In the genomic region with DNA sequence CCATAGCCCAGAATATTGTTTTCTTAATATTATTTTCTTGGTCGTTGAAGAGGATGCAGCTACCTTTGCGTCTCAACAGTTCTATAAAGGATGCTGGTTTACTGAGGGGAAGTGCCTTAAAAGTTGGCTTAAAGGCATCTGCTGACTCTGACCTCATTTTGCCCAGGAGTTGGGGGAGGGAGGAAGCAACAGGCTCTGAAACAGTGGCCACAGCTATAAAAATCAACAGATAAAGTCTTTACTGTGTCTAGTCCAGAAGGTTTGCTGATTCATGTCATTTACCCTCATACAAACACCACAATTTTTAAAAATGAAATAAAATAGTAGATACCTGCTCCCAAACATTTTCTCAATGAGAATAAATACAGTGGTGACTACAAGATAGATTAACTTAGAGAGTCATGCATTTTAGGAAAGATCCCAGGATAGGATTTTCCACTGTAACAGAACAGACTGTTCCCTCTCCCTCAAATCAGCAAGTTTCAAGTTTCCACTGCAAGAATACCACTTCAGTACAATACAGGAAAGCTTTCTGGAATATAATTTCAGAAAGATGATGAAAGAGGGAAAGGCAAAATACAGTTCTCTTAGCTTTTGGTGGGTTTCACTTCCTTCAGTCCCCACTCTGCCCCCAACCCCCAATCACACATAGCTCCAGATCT, we compare ENCODE assay signal across 13 cellular contexts. TPM values are rescaled to one million over a fixed set of nuclear protein-coding genes. Genes with fewer than 3 reads are reported as not detected.
A peak's percentile ranks its signal among the peaks of the same experiment; 100 is the strongest.
DNase-seq lines count a peak whose midpoint lies in the region; ATAC-seq and TF ChIP-seq lines count a peak whose summit lies in the region.
"Had no signal": no experiment of that assay in that cellular context is flagged by ENCODE, and none has a peak within 500 bp of the region (broad histone marks: within the 10 kb centered on the region; RNA-seq: fewer than 3 reads in every experiment).

No MANE protein-coding gene starts in this region.

- peaks cover 8% of the 10 kb centered on the region for H3F3A ChIP-seq in PC-9 (ENCODE audit: insufficient read depth, low read depth)

- H3K27ac ChIP-seq in PC-9 = 0 out of 2 replicates have a peak overlapping the region, but pooled peaks have one; percentile 12
- peak overlapping the region; percentile 80 to 85 (median 84) for H3K27ac ChIP-seq in esophagus muscularis mucosa (replicated peaks in 1 of 4)
- H3K27ac ChIP-seq: upper lobe of left lung had no signal

- intact Hi-C loops in PC-9 (cut with micrococcal nuclease; ENCODE audit: unreplicated experiment) (no loop called here), esophagus muscularis mucosa (cut with DNase I) (no loop called here), lower leg skin (cut with DNase I; ENCODE audit: low total_unique reads) (no loop called here)

- peaks cover 8% of the 10 kb centered on the region for H3K4me1 ChIP-seq in PC-9 (replicated peaks; ENCODE audit: insufficient read depth)
- H3K4me1 ChIP-seq in esophagus muscularis mucosa = peaks cover 3 to 17% (median 14%) of the 10 kb centered on the region in 4 donors
- no peaks in the 10 kb centered on the region for H3K4me1 ChIP-seq in skeletal muscle satellite cell (ENCODE audit: control insufficient read depth, insufficient read depth, low read length)
- H3K4me1 ChIP-seq: upper lobe of left lung had no signal

- WGBS in esophagus muscularis mucosa = 47% methylated on average over 2 of the region's 2 CpGs
- 54 to 60% methylated on average over 2 of the region's 2 CpGs for WGBS in lower leg skin, 2 donors

- BruUV-seq in PC-9 (replicated peaks; lab: Mats Ljungman, UMichigan) = no TSS peak

- no peaks in the 10 kb centered on the region for H3K9me2 ChIP-seq in PC-9 (ENCODE audit: insufficient read depth)

- no peaks in the 10 kb centered on the region for H3K9me3 ChIP-seq in PC-9 (ENCODE audit: insufficient read depth, low read depth)
- H3K9me3 ChIP-seq in esophagus muscularis mucosa = no peaks in the 10 kb centered on the region
- no peaks in the 10 kb centered on the region for H3K9me3 ChIP-seq in skeletal muscle satellite cell (replicated peaks; ENCODE audit: low read length)
- H3K9me3 ChIP-seq: upper lobe of left lung had no signal

- POLR2A ChIA-PET in PC-9 (lab: Charles Lee; ENCODE audit: unreplicated experiment) = no interaction called here

- TF ChIP-seq EP300 in esophagus muscularis mucosa (IDR thresholded peaks at IDR 0.05) = no peak

- peak overlapping the region; percentile 70 for H3K9ac ChIP-seq in skeletal muscle satellite cell (ENCODE audit: low read depth, low read length)

- H3K36me3 ChIP-seq in PC-9 (ENCODE audit: low read depth) (no peaks in the 10 kb centered on the region), esophagus muscularis mucosa (no peaks in the 10 kb centered on the region), skeletal muscle satellite cell (ENCODE audit: insufficient read depth, low read length) (no peaks in the 10 kb centered on the region)
- H3K36me3 ChIP-seq: upper lobe of left lung had no signal

- no peak for ATAC-seq in HG02885 (IDR thresholded peaks at IDR 0.05; ENCODE audit: poor library complexity, unreplicated experiment)
- no peak for ATAC-seq in GM21717 (IDR thresholded peaks at IDR 0.05; ENCODE audit: unreplicated experiment)

- CTCF ChIA-PET in PC-9 (lab: Charles Lee) = no interaction called here

- H3K4me3 ChIP-seq in PC-9 (peak overlapping the region; percentile 77; the same call in 1 of the 2 replicates), esophagus muscularis mucosa (peak overlapping the region in 1 of 4 donors; percentile 59), skeletal muscle satellite cell (ENCODE audit: low read length) (peak overlapping the region; percentile 67), lower leg skin (ENCODE audit: low read depth, poor library complexity, severe bottlenecking) (no peak overlapping the region)

- H3K27me3 ChIP-seq in PC-9 (ENCODE audit: insufficient read depth, low read depth) (no peaks in the 10 kb centered on the region), esophagus muscularis mucosa (peaks cover 0 to 4% (median 0%) of the 10 kb centered on the region in 4 donors), skeletal muscle satellite cell (ENCODE audit: control insufficient read depth, insufficient read depth, low read length) (no peaks in the 10 kb centered on the region)
- H3K27me3 ChIP-seq: upper lobe of left lung had no signal

- no peak overlapping the region for H2AFZ ChIP-seq in PC-9

- H3K4me2 ChIP-seq in PC-9 (peak overlapping the region; percentile 88), skeletal muscle satellite cell (ENCODE audit: low read length) (peak overlapping the region; percentile 74)

- peak; percentile 22 for DNase-seq in NCI-H510A treated with DMSO at 0.1 percent for 48 hours (lab: John Stamatoyannopoulos, UW)
- no peak for DNase-seq in NCI-H510A (lab: John Stamatoyannopoulos, UW)
- DNase-seq in PC-9 = no peak
- no peak for DNase-seq in esophagus muscularis mucosa (ENCODE audit: extremely low spot score)
- DNase-seq in lower leg skin (ENCODE audit: low spot score in 2 of 2) = no peak
- DNase-seq: activated T-cell treated with anti-CD3 and anti-CD28 coated beads, Interleukin-2, amount 50 U/mL, for 4 hours; effector CD4-positive, alpha-beta T cell; NCI-H187 treated with DMSO at 0.1 percent for 48 hours; SW 1271; upper lobe of left lung had no signal

- TF ChIP-seq CTCF in PC-9 (conservative IDR thresholded peaks at IDR 0.05) (no peak), esophagus muscularis mucosa (IDR thresholded peaks at IDR 0.05) (no peak), lower leg skin (IDR thresholded peaks at IDR 0.05) (no peak)

- no peaks in the 10 kb centered on the region for H4K20me1 ChIP-seq in PC-9 (ENCODE audit: insufficient read depth)

- H3K79me2 ChIP-seq in PC-9 (ENCODE audit: low read depth) = peaks cover 10% of the 10 kb centered on the region

- TF ChIP-seq POLR2A in esophagus muscularis mucosa (IDR thresholded peaks at IDR 0.05; ENCODE audit: low read depth) (no peak), lower leg skin (IDR thresholded peaks at IDR 0.05) (no peak)

RNA-seq across cellular contexts. Expression of gene PHKA1, which starts 1.9 kb away (rescaled TPM):
- 15.5 and 17.2 TPM in 2 replicates for total RNA-seq in PC-9 (2021)
- total RNA-seq in esophagus muscularis mucosa = 10 to 100 TPM in 1 of 4 donors, 1 to 10 TPM in 3; 6.0 to 10.7 (median 8.0) TPM
- total RNA-seq in skeletal muscle satellite cell (2012; rRNA removed) = 6.1 and 8.9 TPM in 2 replicates
- 1 to 10 TPM in 3 of 4 donors, under 1 TPM in 1; 0.76 to 4.0 (median 2.5) TPM for total RNA-seq in lower leg skin
